ENCODE assay signal across 10 cellular contexts in genomic region chr10:103849212-103849877, GRCh38. TPM values are rescaled to one million over a fixed set of nuclear protein-coding genes. Genes with fewer than 3 reads are reported as not detected.
DNase-seq lines count a peak whose midpoint lies in the region; ATAC-seq and TF ChIP-seq lines count a peak whose summit lies in the region.
"Had no signal": no experiment of that assay in that cellular context is flagged by ENCODE, and none has a peak within 500 bp of the region (broad histone marks: within the 10 kb centered on the region; RNA-seq: fewer than 3 reads in every experiment).

No MANE protein-coding gene starts in this region.

- TF ChIP-seq CTCF in colonic mucosa (IDR thresholded peaks at IDR 0.05) = no peak

- H3K9ac ChIP-seq in colonic mucosa (ENCODE audit: low read depth in 2 of 2, low read length in 2 of 2) (peak overlapping the region in 1 of 2 donors; percentile 35), mucosa of rectum (ENCODE audit: low read depth in 1 of 2, low read length in 2 of 2) (peak overlapping the region in 1 of 2 donors; percentile 15)

- intact Hi-C loops in colonic mucosa (cut with DNase I) = no loop called here

- H3K27ac ChIP-seq in colonic mucosa (peak overlapping the region; percentile 51), mucosa of rectum (ENCODE audit: low read depth in 2 of 2, low read length in 2 of 2) (peak overlapping the region; percentile 68 to 79), thymus (ENCODE audit: low read depth) (peak overlapping the region; percentile 11)

- H3K4me1 ChIP-seq in colonic mucosa (peaks cover 67% of the 10 kb centered on the region), mucosa of rectum (ENCODE audit: control insufficient read depth in 2 of 2, insufficient read depth in 2 of 2, low read length in 2 of 2) (peaks cover 74 to 83% of the 10 kb centered on the region in 2 donors), thymus (ENCODE audit: control insufficient read depth, insufficient read depth, low read length) (peaks cover 5% of the 10 kb centered on the region)

- H3K36me3 ChIP-seq in MG63 (no peaks in the 10 kb centered on the region), colonic mucosa (no peaks in the 10 kb centered on the region), mucosa of rectum (ENCODE audit: control insufficient read depth in 2 of 2, insufficient read depth in 2 of 2, low read length in 2 of 2) (peaks cover 0 to 3% of the 10 kb centered on the region in 2 donors), thymus (ENCODE audit: control insufficient read depth, insufficient read depth) (no peaks in the 10 kb centered on the region)

- H3K27me3 ChIP-seq in MG63 (0 out of 2 replicates have a peak, but pooled peaks cover 2% of the 10 kb centered on the region), colonic mucosa (no peaks in the 10 kb centered on the region), mucosa of rectum (ENCODE audit: control insufficient read depth in 2 of 2, insufficient read depth in 2 of 2, low read length in 2 of 2) (no peaks in the 10 kb centered on the region), thymus (ENCODE audit: control insufficient read depth, insufficient read depth) (peaks cover 11% of the 10 kb centered on the region)

- H3K4me3 ChIP-seq in MG63 (no peak overlapping the region), colonic mucosa (no peak overlapping the region), mucosa of rectum (ENCODE audit: low read length in 2 of 2) (peak overlapping the region; percentile 53 to 59), thymus (ENCODE audit: low read length) (no peak overlapping the region)

- DNase-seq in MG63 (peak; percentile 50), colonic mucosa (peak; percentile 34), T-helper 2 cell (no peak), NCI-H2171 treated with DMSO at 0.1 percent for 48 hours (lab: John Stamatoyannopoulos, UW) (no peak), DMS 273 (lab: John Stamatoyannopoulos, UW; ENCODE audit: unreplicated experiment) (no peak)
- DNase-seq: activated T-cell treated with anti-CD3 and anti-CD28 coated beads, Interleukin-2, amount 50 U/mL, for 1 hour; MM.1S had no signal

- 87% methylated on average over 10 of the region's 10 CpGs for WGBS in thymus

- H3K9me3 ChIP-seq in MG63 (no peaks in the 10 kb centered on the region), colonic mucosa (no peaks in the 10 kb centered on the region), mucosa of rectum (ENCODE audit: control insufficient read depth in 2 of 2, low read length in 2 of 2) (no peaks in the 10 kb centered on the region), thymus (ENCODE audit: control insufficient read depth) (no peaks in the 10 kb centered on the region)

- no peak for ATAC-seq in GM21390 (IDR thresholded peaks at IDR 0.05; ENCODE audit: unreplicated experiment)

RNA-seq across cellular contexts. Expression of gene SH3PXD2A, which starts 6.0 kb away (rescaled TPM):
- 19.2 and 21.1 TPM in 2 replicates for total RNA-seq in MG63 (2014; rRNA removed; shearing (Covaris generic); ENCODE audit: low replicate concordance)
- total RNA-seq in colonic mucosa = 10 to 100 TPM; 37.5 to 40.8 TPM
- polyA plus RNA-seq in thymus = 9.5 TPM

Comparison
In these comparisons a context has a peak if more than half of its experiments do, and no peak if none do; other contexts are left out.
1. DNase-seq: peak in MG63 (single experiment) and colonic mucosa (single experiment); none in T-helper 2 cell (0 of 5), NCI-H2171 treated with DMSO at 0.1 percent for 48 hours (single experiment) and DMS 273 (single experiment).
2. H3K4me3 ChIP-seq: peak in mucosa of rectum (2 of 2); none in MG63 (single experiment), colonic mucosa (single experiment) and thymus (single experiment).
3. H3K27ac ChIP-seq: peak in every context shown above with its lines; median percentile 74 in mucosa of rectum; 51 in colonic mucosa; 11 in thymus.